8 cellular contexts compared by ENCODE assay signal in genomic region chr11:61871158-61871597, GRCh38. TPM values are rescaled to one million over a fixed set of nuclear protein-coding genes. Genes with fewer than 3 reads are reported as not detected.
DNase-seq lines count a peak whose midpoint lies in the region; ATAC-seq and TF ChIP-seq lines count a peak whose summit lies in the region.

No MANE protein-coding gene starts in this region.

- no peaks in the 10 kb centered on the region for H3K27me3 ChIP-seq in colonic mucosa

- no peak overlapping the region for H3K9ac ChIP-seq in colonic mucosa (ENCODE audit: low read depth in 2 of 2, low read length in 2 of 2)

- H3K36me3 ChIP-seq in colonic mucosa, result no peaks in the 10 kb centered on the region

- ATAC-seq in GM18502 (IDR thresholded peaks at IDR 0.05; ENCODE audit: poor library complexity, unreplicated experiment), result peak; percentile 74
- ATAC-seq in HG03108 (IDR thresholded peaks at IDR 0.05; ENCODE audit: unreplicated experiment), result peak; percentile 75
- no peak for ATAC-seq in HG02970 (IDR thresholded peaks at IDR 0.05; ENCODE audit: low FRiP score, unreplicated experiment)

- no peak overlapping the region for H3K4me3 ChIP-seq in colonic mucosa

- DNase-seq in NCI-H345 treated with DMSO at 0.1 percent for 48 hours (lab: John Stamatoyannopoulos, UW; ENCODE audit: unreplicated experiment) (peak; percentile 62), colonic mucosa (peak; percentile 66), left kidney (ENCODE audit: low read depth, low spot score) (peak; percentile 90)
- peak; percentile 45 for DNase-seq in activated CD4-positive, alpha-beta T cell treated with anti-CD3 and anti-CD28 coated beads for 1 hour
- DNase-seq in stimulated activated CD4-positive, alpha-beta T cell treated with anti-CD3 and anti-CD28 coated beads, Interleukin-2, amount 100 ng/mL, for 4 hours (ENCODE audit: low read depth), result peak; percentile 26

- peak; percentile 80 for TF ChIP-seq CTCF in colonic mucosa (IDR thresholded peaks at IDR 0.05)

- H3K27ac ChIP-seq in colonic mucosa, result no peak overlapping the region

- H3K9me3 ChIP-seq in colonic mucosa, result no peaks in the 10 kb centered on the region

- H3K4me1 ChIP-seq in colonic mucosa, result no peaks in the 10 kb centered on the region

- intact Hi-C loops in colonic mucosa (cut with DNase I), result loop anchor here (10.0 kb wide), 1 partner anchor 66 kb away; no protein-coding TSS in a partner anchor

RNA-seq across cellular contexts. Expression of gene FADS3, which starts 20.2 kb away (rescaled TPM):
- 10 to 100 TPM; 10.4 to 13.3 TPM for total RNA-seq in colonic mucosa

RNA-seq across cellular contexts. Expression of gene FADS2, which starts 43.1 kb away (rescaled TPM):
- total RNA-seq in colonic mucosa, result 10 to 100 TPM; 13.9 to 38.6 TPM

RNA-seq across cellular contexts. Expression of gene RAB3IL1, which starts 46.2 kb away (rescaled TPM):
- 1 to 10 TPM; 3.7 to 5.9 TPM for total RNA-seq in colonic mucosa

RNA-seq across cellular contexts. Expression of gene FADS1, which starts 54.4 kb away (rescaled TPM):
- total RNA-seq in colonic mucosa, result 10 to 100 TPM in 1 of 2 donors, 1 to 10 TPM in 1; 6.9 to 17.4 TPM

Comparison
In these comparisons a context has a peak if more than half of its experiments do, and no peak if none do; other contexts are left out.
1. DNase-seq: peak in every context shown above with its lines; median percentile 90 in left kidney; 66 in colonic mucosa; 62 in NCI-H345 treated with DMSO at 0.1 percent for 48 hours; 45 in activated CD4-positive, alpha-beta T cell treated with anti-CD3 and anti-CD28 coated beads for 1 hour; 26 in stimulated activated CD4-positive, alpha-beta T cell treated with anti-CD3 and anti-CD28 coated beads, Interleukin-2, amount 100 ng/mL, for 4 hours.